Comparison of ENCODE assay signal across 12 cellular contexts in the genomic region with DNA sequence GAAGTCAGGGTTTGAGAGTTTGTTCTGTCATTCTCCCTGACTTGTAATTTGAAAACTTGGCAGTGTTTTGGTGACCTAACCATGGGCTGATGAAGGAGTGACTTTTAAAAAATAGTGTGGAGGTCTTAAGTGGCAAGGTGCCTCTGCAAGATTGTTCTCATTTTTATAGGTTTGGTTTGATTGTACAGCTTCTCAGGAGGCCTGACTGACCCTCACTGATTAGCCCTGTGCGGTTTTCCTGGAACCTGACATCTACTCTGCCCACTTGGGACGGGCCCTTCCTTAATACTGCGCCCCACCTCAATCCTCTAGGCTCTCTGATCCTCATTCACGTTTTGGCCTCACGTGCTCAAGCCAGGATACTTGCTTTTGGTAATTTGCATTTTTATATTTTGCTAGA. TPM values are rescaled to one million over a fixed set of nuclear protein-coding genes. Genes with fewer than 3 reads are reported as not detected.
DNase-seq lines count a peak whose midpoint lies in the region; ATAC-seq and TF ChIP-seq lines count a peak whose summit lies in the region.
"Had no signal": no experiment of that assay in that cellular context is flagged by ENCODE, and none has a peak within 500 bp of the region (broad histone marks: within the 10 kb centered on the region; RNA-seq: fewer than 3 reads in every experiment).

No MANE protein-coding gene starts in this region.

- H3K27me3 Mint-ChIP-seq in WTC11 (ENCODE audit: low read depth), result no peaks in the 10 kb centered on the region; the same call in 1 of the 2 replicates
- H3K27me3 Mint-ChIP-seq in memory B cell, result no peaks in the 10 kb centered on the region

- H3K9ac ChIP-seq in colonic mucosa (ENCODE audit: low read depth in 2 of 2, low read length in 2 of 2), result peak overlapping the region in 1 of 2 donors; percentile 34

- H3K9me3 ChIP-seq in colonic mucosa, result no peaks in the 10 kb centered on the region

- H3K4me3 ChIP-seq in ACC112 (ENCODE audit: low read depth, low read length), result peak overlapping the region; percentile 96
- no peak overlapping the region for H3K4me3 ChIP-seq in colonic mucosa

- no peaks in the 10 kb centered on the region for H3K9me3 Mint-ChIP-seq in WTC11
- H3K9me3 Mint-ChIP-seq in memory B cell, result no peaks in the 10 kb centered on the region

- H3K79me2 ChIP-seq in ACC112 (ENCODE audit: control insufficient read depth, insufficient read depth, low read length, unreplicated experiment), result peaks cover 70% of the 10 kb centered on the region

- H3K27ac ChIP-seq in ACC112 (ENCODE audit: low read depth, low read length), result no peak overlapping the region
- H3K27ac ChIP-seq in colonic mucosa, result no peak overlapping the region

- H3K4me1 Mint-ChIP-seq in WTC11 (peaks cover 62% of the 10 kb centered on the region), memory B cell (peaks cover 42% of the 10 kb centered on the region)

- no peak for ATAC-seq in WTC11
- ATAC-seq in memory B cell (ENCODE audit: low read depth), result no peak

- H3K27me3 ChIP-seq in ACC112 (ENCODE audit: insufficient read depth, low read length) (no peaks in the 10 kb centered on the region), colonic mucosa (no peaks in the 10 kb centered on the region)

- CTCF ChIA-PET in WTC11 (lab: Charles Lee), result no interaction called here

- TF ChIP-seq CTCF in GM20000 (IDR thresholded peaks at IDR 0.05; ENCODE audit: extremely low read depth, missing control alignments) (no peak), WTC11 (IDR thresholded peaks at IDR 0.05) (no peak), colonic mucosa (IDR thresholded peaks at IDR 0.05) (no peak)

- DNase-seq in GM20000 (ENCODE audit: low spot score) (peak; percentile 25), WTC11 (ENCODE audit: low spot score) (no peak), memory B cell (ENCODE audit: low spot score in 2 of 2) (no peak), SHP77 (lab: John Stamatoyannopoulos, UW) (no peak), posterior vena cava (ENCODE audit: low spot score) (no peak), NOMO-1 treated with DMSO at 0.1 percent for 48 hours (lab: John Stamatoyannopoulos, UW; ENCODE audit: unreplicated experiment) (no peak), colonic mucosa (no peak)
- DNase-seq: activated CD4-positive, alpha-beta T cell treated with anti-CD3 and anti-CD28 coated beads, Interleukin-2, amount 50 U/mL, for 1 hour; dermis blood vessel endothelial cell; DMS53; kidney had no signal

- H2AFZ ChIP-seq in ACC112 (ENCODE audit: low read length, unreplicated experiment), result no peak overlapping the region

- POLR2A ChIA-PET in WTC11 (lab: Charles Lee), result no interaction called here

- H3K36me3 ChIP-seq in ACC112 (ENCODE audit: insufficient read depth, low read length) (peaks cover 20% of the 10 kb centered on the region), colonic mucosa (no peaks in the 10 kb centered on the region)

- peaks cover 30% of the 10 kb centered on the region for H3K36me3 Mint-ChIP-seq in WTC11
- H3K36me3 Mint-ChIP-seq in memory B cell, result peaks cover 5% of the 10 kb centered on the region

- H3K27ac Mint-ChIP-seq in WTC11 (no peak overlapping the region; the same call in 1 of the 2 replicates), memory B cell (peak overlapping the region; percentile 96)

- intact Hi-C loops in posterior vena cava (cut with DNase I), result no loop called here
- intact Hi-C loops in colonic mucosa (cut with DNase I), result no loop called here

- peaks cover 40% of the 10 kb centered on the region for H3K4me1 ChIP-seq in ACC112 (ENCODE audit: control insufficient read depth, insufficient read depth, low read length, unreplicated experiment)
- peaks cover 5% of the 10 kb centered on the region for H3K4me1 ChIP-seq in colonic mucosa

- H3K4me3 Mint-ChIP-seq in WTC11 (peak overlapping the region; percentile 97), memory B cell (peak overlapping the region; percentile 11)

TF ChIP-seq in WTC11, 78 proteins besides CTCF, POLR2A, EP300 and RAD21:
- TF ChIP-seq, protein P1, sequence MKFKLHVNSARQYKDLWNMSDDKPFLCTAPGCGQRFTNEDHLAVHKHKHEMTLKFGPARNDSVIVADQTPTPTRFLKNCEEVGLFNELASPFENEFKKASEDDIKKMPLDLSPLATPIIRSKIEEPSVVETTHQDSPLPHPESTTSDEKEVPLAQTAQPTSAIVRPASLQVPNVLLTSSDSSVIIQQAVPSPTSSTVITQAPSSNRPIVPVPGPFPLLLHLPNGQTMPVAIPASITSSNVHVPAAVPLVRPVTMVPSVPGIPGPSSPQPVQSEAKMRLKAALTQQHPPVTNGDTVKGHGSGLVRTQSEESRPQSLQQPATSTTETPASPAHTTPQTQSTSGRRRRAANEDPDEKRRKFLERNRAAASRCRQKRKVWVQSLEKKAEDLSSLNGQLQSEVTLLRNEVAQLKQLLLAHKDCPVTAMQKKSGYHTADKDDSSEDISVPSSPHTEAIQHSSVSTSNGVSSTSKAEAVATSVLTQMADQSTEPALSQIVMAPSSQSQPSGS (CRISPR knock-in tag; IDR thresholded peaks at IDR 0.05; ENCODE audit: borderline replicate concordance, low read depth), result no peak
- TF ChIP-seq RELA (CRISPR knock-in tag; IDR thresholded peaks at IDR 0.05; ENCODE audit: borderline replicate concordance) (no peak), JAZF1 (CRISPR knock-in tag; IDR thresholded peaks at IDR 0.05) (no peak), IRF2 (CRISPR knock-in tag; IDR thresholded peaks at IDR 0.05; ENCODE audit: borderline replicate concordance, low read depth) (no peak), KAT7 (CRISPR knock-in tag; IDR thresholded peaks at IDR 0.05; ENCODE audit: borderline replicate concordance) (no peak), NFE2L1 (CRISPR knock-in tag; IDR thresholded peaks at IDR 0.05) (no peak), ZBTB21 (CRISPR knock-in tag; IDR thresholded peaks at IDR 0.05; ENCODE audit: borderline replicate concordance) (no peak), PRRX2 (CRISPR knock-in tag; IDR thresholded peaks at IDR 0.05) (no peak), NR3C1 (CRISPR knock-in tag; conservative IDR thresholded peaks at IDR 0.05; ENCODE audit: low read depth) (no peak)
- TF ChIP-seq, protein P2, sequence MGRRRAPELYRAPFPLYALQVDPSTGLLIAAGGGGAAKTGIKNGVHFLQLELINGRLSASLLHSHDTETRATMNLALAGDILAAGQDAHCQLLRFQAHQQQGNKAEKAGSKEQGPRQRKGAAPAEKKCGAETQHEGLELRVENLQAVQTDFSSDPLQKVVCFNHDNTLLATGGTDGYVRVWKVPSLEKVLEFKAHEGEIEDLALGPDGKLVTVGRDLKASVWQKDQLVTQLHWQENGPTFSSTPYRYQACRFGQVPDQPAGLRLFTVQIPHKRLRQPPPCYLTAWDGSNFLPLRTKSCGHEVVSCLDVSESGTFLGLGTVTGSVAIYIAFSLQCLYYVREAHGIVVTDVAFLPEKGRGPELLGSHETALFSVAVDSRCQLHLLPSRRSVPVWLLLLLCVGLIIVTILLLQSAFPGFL (CRISPR knock-in tag; IDR thresholded peaks at IDR 0.05; ENCODE audit: borderline replicate concordance), result no peak
- TF ChIP-seq, protein P3, sequence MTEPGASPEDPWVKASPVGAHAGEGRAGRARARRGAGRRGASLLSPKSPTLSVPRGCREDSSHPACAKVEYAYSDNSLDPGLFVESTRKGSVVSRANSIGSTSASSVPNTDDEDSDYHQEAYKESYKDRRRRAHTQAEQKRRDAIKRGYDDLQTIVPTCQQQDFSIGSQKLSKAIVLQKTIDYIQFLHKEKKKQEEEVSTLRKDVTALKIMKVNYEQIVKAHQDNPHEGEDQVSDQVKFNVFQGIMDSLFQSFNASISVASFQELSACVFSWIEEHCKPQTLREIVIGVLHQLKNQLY (CRISPR knock-in tag; IDR thresholded peaks at IDR 0.05), result no peak
- TF ChIP-seq, protein P4, sequence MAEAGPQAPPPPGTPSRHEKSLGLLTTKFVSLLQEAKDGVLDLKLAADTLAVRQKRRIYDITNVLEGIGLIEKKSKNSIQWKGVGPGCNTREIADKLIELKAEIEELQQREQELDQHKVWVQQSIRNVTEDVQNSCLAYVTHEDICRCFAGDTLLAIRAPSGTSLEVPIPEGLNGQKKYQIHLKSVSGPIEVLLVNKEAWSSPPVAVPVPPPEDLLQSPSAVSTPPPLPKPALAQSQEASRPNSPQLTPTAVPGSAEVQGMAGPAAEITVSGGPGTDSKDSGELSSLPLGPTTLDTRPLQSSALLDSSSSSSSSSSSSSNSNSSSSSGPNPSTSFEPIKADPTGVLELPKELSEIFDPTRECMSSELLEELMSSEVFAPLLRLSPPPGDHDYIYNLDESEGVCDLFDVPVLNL (CRISPR knock-in tag; IDR thresholded peaks at IDR 0.05; ENCODE audit: borderline replicate concordance, low read depth), result no peak

RNA-seq across cellular contexts. Expression of a gene that starts 2.8 kb away (rescaled TPM):
- total RNA-seq in WTC11 (2021), result 115 to 124 TPM (median 121 TPM) in 3 replicates
- total RNA-seq in posterior vena cava, result 100 to 1,000 TPM in 1 of 2 donors, 10 to 100 TPM in 1; 88.4 to 135 TPM
- total RNA-seq in colonic mucosa, result 10 to 100 TPM; 68.6 to 81.7 TPM
